ENCODE assay signal across 26 cellular contexts in the genomic region with DNA sequence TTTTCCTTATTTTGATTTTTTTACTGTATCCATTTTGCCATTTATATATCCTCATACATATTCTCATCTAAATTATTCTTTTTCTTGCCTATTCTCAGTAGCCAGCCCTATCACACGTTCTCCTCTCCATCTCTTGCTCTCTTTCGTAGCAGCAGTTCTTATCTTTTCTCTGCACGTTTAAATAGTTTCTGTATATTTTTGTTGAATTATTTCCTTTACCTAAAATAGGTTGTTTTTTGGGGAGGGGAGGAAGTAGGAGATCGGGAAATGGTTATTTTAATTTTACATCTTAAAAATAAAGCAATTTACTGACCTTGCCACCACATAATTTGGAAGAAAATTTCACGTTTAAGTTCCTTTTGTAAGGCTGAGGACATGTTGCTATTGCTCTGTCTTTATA.
"Had no signal": no experiment of that assay in that cellular context is flagged by ENCODE, and none has a peak within 500 bp of the region (broad histone marks: within the 10 kb centered on the region; RNA-seq: fewer than 3 reads in every experiment).

No MANE protein-coding gene starts in this region.

- ATAC-seq: activated CD8-positive, alpha-beta T cell treated with anti-CD3 and anti-CD28 coated beads for 36 hours; activated naive CD8-positive, alpha-beta T cell treated with anti-CD3 and anti-CD28 coated beads, Interleukin-2, amount 50 U/mL, for 24 hours; naive thymus-derived CD4-positive, alpha-beta T cell; right cardiac atrium; WTC11 had no signal

- H3K9me3 ChIP-seq: tibial nerve had no signal

- H3K27me3 Mint-ChIP-seq: activated CD8-positive, alpha-beta T cell treated with anti-CD3 and anti-CD28 coated beads for 36 hours; activated naive CD4-positive, alpha-beta T cell treated with anti-CD3 and anti-CD28 coated beads, Interleukin-2, amount 50 U/mL, for 24 hours; activated naive CD8-positive, alpha-beta T cell treated with anti-CD3 and anti-CD28 coated beads, Interleukin-2, amount 50 U/mL, for 24 hours; central memory CD8-positive, alpha-beta T cell; naive thymus-derived CD4-positive, alpha-beta T cell had no signal

- FAIRE-seq: bronchial epithelial cell, kidney had no signal

- H3K27me3 ChIP-seq: tibial nerve had no signal

- H3K36me3 Mint-ChIP-seq: immature natural killer cell had no signal

- H3K4me3 ChIP-seq: tibial nerve had no signal

- H3K36me3 ChIP-seq: tibial nerve had no signal

- H3K27ac Mint-ChIP-seq: activated CD8-positive, alpha-beta T cell treated with anti-CD3 and anti-CD28 coated beads for 36 hours; activated naive CD8-positive, alpha-beta T cell treated with anti-CD3 and anti-CD28 coated beads, Interleukin-2, amount 50 U/mL, for 24 hours; activated T-helper 2 cell treated with anti-CD3 and anti-CD28 coated beads, Interferon-gamma antibody, Interleukin-2, Interleukin-4, amounts not matched to agents 10 μg/mL and 5 μg/mL and 100 μg/mL, durations not matched to agents 14 hours and 24 hours and 36 hours; T-helper 2 cell treated with Interferon-gamma antibody and Interleukin-4, amounts not matched to agents 5 μg/mL and 100 μg/mL, for 36 hours had no signal

- DNase-seq: activated CD4-positive, alpha-beta T cell treated with anti-CD3 and anti-CD28 coated beads for 1 hour; activated CD4-positive, alpha-beta T cell treated with anti-CD3 and anti-CD28 coated beads, Interleukin-2, amount 50 U/mL, for 1 hour; activated CD8-positive, alpha-beta T cell treated with anti-CD3 and anti-CD28 coated beads for 36 hours; activated naive CD8-positive, alpha-beta T cell treated with anti-CD3 and anti-CD28 coated beads, Interleukin-2, amount 50 U/mL, for 24 hours; activated T-cell treated with anti-CD3 and anti-CD28 coated beads, Interleukin-2, amount 50 U/mL, for 48 hours; amygdala; dermis blood vessel endothelial cell; effector CD4-positive, alpha-beta T cell; head of caudate nucleus; hippocampal formation; immature natural killer cell; kidney; midbrain; naive thymus-derived CD4-positive, alpha-beta T cell; right cardiac atrium; stimulated activated CD4-positive, alpha-beta T cell treated with anti-CD3 and anti-CD28 coated beads, Interleukin-15, amount 100 ng/mL, for 24 hours; stimulated activated CD4-positive, alpha-beta T cell treated with anti-CD3 and anti-CD28 coated beads, Interleukin-2, amount 100 ng/mL, for 24 hours; stimulated activated naive CD4-positive, alpha-beta T cell; T-helper 1 cell had no signal

- H3K9me3 Mint-ChIP-seq: activated CD8-positive, alpha-beta T cell treated with anti-CD3 and anti-CD28 coated beads for 36 hours; activated naive CD4-positive, alpha-beta T cell treated with anti-CD3 and anti-CD28 coated beads, Interleukin-2, amount 50 U/mL, for 24 hours; activated naive CD8-positive, alpha-beta T cell treated with anti-CD3 and anti-CD28 coated beads, Interleukin-2, amount 50 U/mL, for 24 hours; activated T-helper 2 cell treated with anti-CD3 and anti-CD28 coated beads, Interferon-gamma antibody, Interleukin-2, Interleukin-4, amounts not matched to agents 10 μg/mL and 5 μg/mL and 100 μg/mL, durations not matched to agents 14 hours and 24 hours and 36 hours; central memory CD8-positive, alpha-beta T cell; immature natural killer cell; naive thymus-derived CD4-positive, alpha-beta T cell; T-helper 2 cell treated with Interferon-gamma antibody and Interleukin-4, amounts not matched to agents 5 μg/mL and 100 μg/mL, for 36 hours had no signal

- H3K4me3 Mint-ChIP-seq: activated CD8-positive, alpha-beta T cell treated with anti-CD3 and anti-CD28 coated beads for 36 hours; activated naive CD4-positive, alpha-beta T cell treated with anti-CD3 and anti-CD28 coated beads, Interleukin-2, amount 50 U/mL, for 24 hours; activated naive CD8-positive, alpha-beta T cell treated with anti-CD3 and anti-CD28 coated beads, Interleukin-2, amount 50 U/mL, for 24 hours; central memory CD8-positive, alpha-beta T cell; immature natural killer cell; naive thymus-derived CD4-positive, alpha-beta T cell; T-helper 2 cell treated with Interferon-gamma antibody and Interleukin-4, amounts not matched to agents 5 μg/mL and 100 μg/mL, for 36 hours; WTC11 had no signal
